In the genomic region with DNA sequence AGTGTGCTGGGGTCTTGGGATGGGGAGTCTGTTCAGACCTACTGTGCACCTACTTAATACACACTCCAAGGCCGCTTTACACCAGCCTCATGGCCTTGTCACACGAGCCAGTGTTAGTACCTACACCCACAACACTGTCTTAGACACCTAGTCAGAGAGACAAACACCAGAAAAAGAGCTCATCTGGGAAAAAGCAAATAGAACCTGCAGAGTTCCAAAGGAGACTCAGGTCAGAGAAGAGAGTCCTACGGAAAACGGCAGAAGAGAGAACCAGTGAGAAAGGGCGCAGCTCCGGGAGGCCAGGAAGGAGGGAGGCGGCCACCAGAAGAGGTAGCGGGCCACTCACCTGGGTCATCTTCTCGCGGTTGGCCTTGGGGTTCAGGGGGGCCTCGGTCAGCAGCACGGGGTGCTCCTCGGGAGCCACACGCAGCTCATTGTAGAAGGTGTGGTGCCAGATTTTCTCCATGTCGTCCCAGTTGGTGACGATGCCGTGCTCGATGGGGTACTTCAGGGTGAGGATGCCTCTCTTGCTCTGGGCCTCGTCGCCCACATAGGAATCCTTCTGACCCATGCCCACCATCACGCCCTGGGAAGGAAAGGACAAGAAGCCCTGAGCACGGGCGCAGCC, we compare ENCODE assay signal across 8 cellular contexts. TPM values are rescaled to one million over a fixed set of nuclear protein-coding genes. Genes with fewer than 3 reads are reported as not detected.
A peak's percentile ranks its signal among the peaks of the same experiment; 100 is the strongest.
DNase-seq lines count a peak whose midpoint lies in the region; ATAC-seq and TF ChIP-seq lines count a peak whose summit lies in the region.

No MANE protein-coding gene starts in this region.

- ATAC-seq in activated CD8-positive, alpha-beta T cell treated with anti-CD3 and anti-CD28 coated beads, Interleukin-2, amount 10 ng/mL, durations not matched to agents 7 days and 5 days = no peak
- ATAC-seq in stimulated activated effector memory CD8-positive, alpha-beta T cell treated with anti-CD3 and anti-CD28 coated beads, Interleukin-12 subunit alpha, Interleukin-12 subunit beta, amount 100 ng/mL, for 72 hours = no peak
- ATAC-seq in HG02759 (IDR thresholded peaks at IDR 0.05; ENCODE audit: unreplicated experiment) (no peak), HG03108 (IDR thresholded peaks at IDR 0.05; ENCODE audit: unreplicated experiment) (no peak)

- H3K36me3 ChIP-seq in iPS DF 6.9 (ENCODE audit: control insufficient read depth, insufficient read depth, low read length) = peaks cover 45% of the 10 kb centered on the region

- no peaks in the 10 kb centered on the region for H3K9me3 ChIP-seq in iPS DF 6.9 (ENCODE audit: control insufficient read depth, insufficient read depth, low read length)

- peaks cover 43% of the 10 kb centered on the region for H3K4me1 Mint-ChIP-seq in HFFc6 (ENCODE audit: low read depth)
- peaks cover 40% of the 10 kb centered on the region for H3K4me1 Mint-ChIP-seq in activated CD8-positive, alpha-beta T cell treated with anti-CD3 and anti-CD28 coated beads, Interleukin-2, amount 10 ng/mL, durations not matched to agents 7 days and 5 days (ENCODE audit: low read depth)
- peaks cover 70% of the 10 kb centered on the region for H3K4me1 Mint-ChIP-seq in stimulated activated effector memory CD8-positive, alpha-beta T cell treated with anti-CD3 and anti-CD28 coated beads, Interleukin-12 subunit alpha, Interleukin-12 subunit beta, amount 100 ng/mL, for 72 hours

- H3K27ac ChIP-seq in iPS DF 6.9 (ENCODE audit: low read length) = no peak overlapping the region

- peaks cover 51% of the 10 kb centered on the region for H3K27me3 Mint-ChIP-seq in HFFc6 (ENCODE audit: insufficient read depth)
- H3K27me3 Mint-ChIP-seq in activated CD8-positive, alpha-beta T cell treated with anti-CD3 and anti-CD28 coated beads, Interleukin-2, amount 10 ng/mL, durations not matched to agents 7 days and 5 days (ENCODE audit: low read depth) = no peaks in the 10 kb centered on the region

- H3K4me3 Mint-ChIP-seq in HFFc6 = peak overlapping the region; percentile 96
- peak overlapping the region; percentile 96 for H3K4me3 Mint-ChIP-seq in activated CD8-positive, alpha-beta T cell treated with anti-CD3 and anti-CD28 coated beads, Interleukin-2, amount 10 ng/mL, durations not matched to agents 7 days and 5 days
- H3K4me3 Mint-ChIP-seq in stimulated activated effector memory CD8-positive, alpha-beta T cell treated with anti-CD3 and anti-CD28 coated beads, Interleukin-12 subunit alpha, Interleukin-12 subunit beta, amount 100 ng/mL, for 72 hours = peak overlapping the region; percentile 96

- no CpG with 5 or more reads among the region's 23 CpGs for WGBS in iPS DF 6.9 (ENCODE audit: insufficient coverage, insufficient read length)

- peak overlapping the region; percentile 95 for H3K27ac Mint-ChIP-seq in HFFc6
- peak overlapping the region; percentile 100 for H3K27ac Mint-ChIP-seq in activated CD8-positive, alpha-beta T cell treated with anti-CD3 and anti-CD28 coated beads, Interleukin-2, amount 10 ng/mL, durations not matched to agents 7 days and 5 days
- H3K27ac Mint-ChIP-seq in stimulated activated effector memory CD8-positive, alpha-beta T cell treated with anti-CD3 and anti-CD28 coated beads, Interleukin-12 subunit alpha, Interleukin-12 subunit beta, amount 100 ng/mL, for 72 hours = peak overlapping the region; percentile 99

- POLR2A ChIA-PET in activated CD8-positive, alpha-beta T cell treated with anti-CD3 and anti-CD28 coated beads, Interleukin-2, amount 10 ng/mL, durations not matched to agents 7 days and 5 days (lab: Charles Lee) = interaction anchor here (0.6 to 2.1 kb wide), 4 partner anchors 9 to 172 kb away, joined by 4 to 6 read pairs (median 4); no protein-coding TSS in a partner anchor

- CTCF ChIA-PET in activated CD8-positive, alpha-beta T cell treated with anti-CD3 and anti-CD28 coated beads, Interleukin-2, amount 10 ng/mL, durations not matched to agents 7 days and 5 days (lab: Charles Lee) = interaction anchor here (1.4 kb wide), 1 partner anchor 136 kb away, joined by 3 read pairs; no protein-coding TSS in a partner anchor

- DNase-seq in HFFc6 (no peak), iPS DF 6.9 (ENCODE audit: low read depth, low spot score) (no peak), DMS 273 (lab: John Stamatoyannopoulos, UW; ENCODE audit: unreplicated experiment) (no peak), NK-92 (lab: John Stamatoyannopoulos, UW; ENCODE audit: unreplicated experiment) (no peak)
- DNase-seq in activated CD8-positive, alpha-beta T cell treated with anti-CD3 and anti-CD28 coated beads, Interleukin-2, amount 10 ng/mL, durations not matched to agents 7 days and 5 days = no peak
- no peak for DNase-seq in stimulated activated effector memory CD8-positive, alpha-beta T cell treated with anti-CD3 and anti-CD28 coated beads, Interleukin-12 subunit alpha, Interleukin-12 subunit beta, amount 100 ng/mL, for 72 hours (ENCODE audit: low spot score in 2 of 2)

- no peaks in the 10 kb centered on the region for H3K27me3 ChIP-seq in iPS DF 6.9 (ENCODE audit: control insufficient read depth, insufficient read depth, low read length)

- H3K9me3 Mint-ChIP-seq in HFFc6 = peaks cover 20% of the 10 kb centered on the region
- H3K9me3 Mint-ChIP-seq in activated CD8-positive, alpha-beta T cell treated with anti-CD3 and anti-CD28 coated beads, Interleukin-2, amount 10 ng/mL, durations not matched to agents 7 days and 5 days (ENCODE audit: insufficient read depth) = no peaks in the 10 kb centered on the region
- H3K9me3 Mint-ChIP-seq in stimulated activated effector memory CD8-positive, alpha-beta T cell treated with anti-CD3 and anti-CD28 coated beads, Interleukin-12 subunit alpha, Interleukin-12 subunit beta, amount 100 ng/mL, for 72 hours = no peaks in the 10 kb centered on the region

- peaks cover 44% of the 10 kb centered on the region for H3K36me3 Mint-ChIP-seq in HFFc6 (ENCODE audit: low read depth)
- peaks cover 67% of the 10 kb centered on the region for H3K36me3 Mint-ChIP-seq in activated CD8-positive, alpha-beta T cell treated with anti-CD3 and anti-CD28 coated beads, Interleukin-2, amount 10 ng/mL, durations not matched to agents 7 days and 5 days (ENCODE audit: low read depth)
- H3K36me3 Mint-ChIP-seq in stimulated activated effector memory CD8-positive, alpha-beta T cell treated with anti-CD3 and anti-CD28 coated beads, Interleukin-12 subunit alpha, Interleukin-12 subunit beta, amount 100 ng/mL, for 72 hours = peaks cover 93% of the 10 kb centered on the region

- TF ChIP-seq CTCF in HFFc6 (IDR thresholded peaks at IDR 0.05) = no peak

- H3K4me1 ChIP-seq in iPS DF 6.9 (ENCODE audit: control insufficient read depth, insufficient read depth, low read length) = peaks cover 12% of the 10 kb centered on the region

- H3K4me3 ChIP-seq in iPS DF 6.9 (ENCODE audit: low read length) = peak overlapping the region; percentile 96

RNA-seq across cellular contexts. Expression of gene ACTB, which starts 1.5 kb away (rescaled TPM):
- over 10,000 TPM in 5 of 6 experiments, 1,000 to 10,000 TPM in 1; 9,852 to 14,845 (median 13,380) TPM for total RNA-seq in HFFc6 (2021; fragmentation: NEBNext Ultra II Directional; extraction: Animal tissue kit (Norgen Biotek cat#: 25700))
- total RNA-seq in activated CD8-positive, alpha-beta T cell treated with anti-CD3 and anti-CD28 coated beads, Interleukin-2, amount 10 ng/mL, durations not matched to agents 7 days and 5 days = over 10,000 TPM; 13,463 to 13,594 TPM

RNA-seq across cellular contexts. Expression of gene FBXL18, which starts 15.3 kb away (rescaled TPM):
- 10 to 100 TPM; 17.9 to 24.4 (median 20.0) TPM for total RNA-seq in HFFc6 (2021; fragmentation: NEBNext Ultra II Directional; extraction: Animal tissue kit (Norgen Biotek cat#: 25700))
- 10 to 100 TPM; 15.6 to 16.0 TPM for total RNA-seq in activated CD8-positive, alpha-beta T cell treated with anti-CD3 and anti-CD28 coated beads, Interleukin-2, amount 10 ng/mL, durations not matched to agents 7 days and 5 days
